1 cellular context compared by ENCODE assay signal in the genomic region with DNA sequence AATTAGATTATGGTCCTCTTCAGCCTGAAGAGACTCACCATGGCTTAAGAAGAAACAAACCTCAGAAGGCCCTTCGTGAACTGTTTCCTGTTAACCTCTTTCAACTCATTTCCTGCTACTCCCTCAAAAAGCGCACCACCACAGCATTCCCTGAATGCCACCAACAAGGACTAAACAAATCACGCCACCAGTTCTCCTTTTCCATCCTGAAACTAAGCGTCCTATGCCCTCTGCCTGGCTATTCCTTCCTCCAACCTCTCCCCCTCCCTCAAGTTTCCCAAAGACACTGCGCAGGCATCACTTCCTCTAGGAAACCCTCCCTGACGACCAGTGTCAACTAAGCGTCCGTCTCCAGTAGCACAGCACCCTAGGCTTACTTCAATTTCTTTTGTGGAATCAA.
TF ChIP-seq lines count a peak whose summit lies in the region.

No MANE protein-coding gene starts in this region.

TF ChIP-seq in GM12878, 131 proteins besides CTCF, POLR2A, EP300 and RAD21:
- no peak for TF ChIP-seq MYC (IDR thresholded peaks at IDR 0.05; ENCODE audit: insufficient read depth, insufficient read length, insufficient replicate concordance, low read length, severe bottlenecking)
- TF ChIP-seq POLR2AphosphoS5 (IDR thresholded peaks at IDR 0.05; ENCODE audit: low read length): 0 out of 2 replicates have a peak, but pooled peaks have one; percentile 19
TF ChIP-seq in GM12878: peak in this region for 1.
